In genomic region chr12:47576256-47576655, GRCh38 we compare ENCODE assay signal across 17 cellular contexts.
DNase-seq lines count a peak whose midpoint lies in the region; ATAC-seq, FAIRE-seq and TF ChIP-seq lines count a peak whose summit lies in the region.
"Had no signal": no experiment of that assay in that cellular context is flagged by ENCODE, and none has a peak within 500 bp of the region (broad histone marks: within the 10 kb centered on the region; RNA-seq: fewer than 3 reads in every experiment).

No MANE protein-coding gene starts in this region.

- H2BK15ac ChIP-seq in mesendoderm (replicated peaks; ENCODE audit: low read depth), result no peak overlapping the region

- intact Hi-C loops in GM12878 (cut with micrococcal nuclease; ENCODE audit: unreplicated experiment) (no loop called here), breast epithelium (cut with DNase I; ENCODE audit: low total_unique reads) (no loop called here), kidney (cut with DNase I) (no loop called here)

- H2BK120ac ChIP-seq in mesendoderm (ENCODE audit: low read depth, low read length), result no peak overlapping the region

- H3K56ac ChIP-seq in mesendoderm (ENCODE audit: low read length), result no peak overlapping the region

- H2BK5ac ChIP-seq in mesendoderm (ENCODE audit: low read length), result no peak overlapping the region

- peaks cover 2% of the 10 kb centered on the region for H3K27me3 Mint-ChIP-seq in activated CD4-positive, alpha-beta memory T cell treated with anti-CD3 and anti-CD28 coated beads, Interleukin-2, amount 10 ng/mL, durations not matched to agents 7 days and 5 days
- H3K27me3 Mint-ChIP-seq: activated CD4-positive, alpha-beta T cell treated with anti-CD3 and anti-CD28 coated beads, Interleukin-2, amount 10 ng/mL, durations not matched to agents 24 days and 14 days; activated naive CD4-positive, alpha-beta T cell treated with anti-CD3 and anti-CD28 coated beads, Interleukin-2, amount 50 U/mL, for 24 hours had no signal

- no peaks in the 10 kb centered on the region for H3K27me3 ChIP-seq in DND-41 (ENCODE audit: insufficient read depth, low read length, poor library complexity)
- no peaks in the 10 kb centered on the region for H3K27me3 ChIP-seq in GM12878 (replicated peaks in 1 of 2; ENCODE audit: control insufficient read depth in 2 of 2, insufficient read depth in 2 of 2, low read length in 1 of 2)
- no peaks in the 10 kb centered on the region for H3K27me3 ChIP-seq in mesendoderm (ENCODE audit: insufficient read depth, low read length, poor library complexity)
- no peaks in the 10 kb centered on the region for H3K27me3 ChIP-seq in breast epithelium
- H3K27me3 ChIP-seq: pancreas, transverse colon had no signal

- POLR2A ChIA-PET in GM12878 (lab: Charles Lee), result no interaction called here
- POLR2A ChIA-PET in activated CD4-positive, alpha-beta memory T cell treated with anti-CD3 and anti-CD28 coated beads, Interleukin-2, amount 10 ng/mL, durations not matched to agents 7 days and 5 days (lab: Charles Lee), result no interaction called here

- H4K20me1 ChIP-seq in DND-41 (ENCODE audit: insufficient read depth, low read length), result no peaks in the 10 kb centered on the region
- no peaks in the 10 kb centered on the region for H4K20me1 ChIP-seq in GM12878 (ENCODE audit: control insufficient read depth, insufficient read depth)

- BruUV-seq in GM12878 (replicated peaks; lab: Mats Ljungman, UMichigan), result no TSS peak

- TF ChIP-seq RAD21 in GM12878 (IDR thresholded peaks at IDR 0.05; ENCODE audit: insufficient read depth, low read depth, low read length), result no peak

- H3K9me3 ChIP-seq in DND-41 (ENCODE audit: insufficient read depth, low read length, severe bottlenecking) (no peaks in the 10 kb centered on the region), GM12878 (replicated peaks; ENCODE audit: control insufficient read depth, insufficient read depth, low read length) (no peaks in the 10 kb centered on the region), breast epithelium (no peaks in the 10 kb centered on the region), kidney (ENCODE audit: control insufficient read depth in 1 of 2, low read length in 2 of 2) (no peaks in the 10 kb centered on the region)
- H3K9me3 ChIP-seq: pancreas, transverse colon had no signal

- H4K8ac ChIP-seq in mesendoderm (ENCODE audit: low read depth, low read length), result no peak overlapping the region

- H3K23ac ChIP-seq in mesendoderm (ENCODE audit: low read length), result no peak overlapping the region

- H3K4me1 Mint-ChIP-seq in activated CD4-positive, alpha-beta memory T cell treated with anti-CD3 and anti-CD28 coated beads, Interleukin-2, amount 10 ng/mL, durations not matched to agents 7 days and 5 days, result peaks cover 9% of the 10 kb centered on the region

- H3K4me1 ChIP-seq in DND-41 (ENCODE audit: insufficient read depth, low read length) (no peaks in the 10 kb centered on the region), GM12878 (ENCODE audit: control insufficient read depth, insufficient read depth, low read length) (no peaks in the 10 kb centered on the region), mesendoderm (ENCODE audit: control insufficient read depth, low read depth, low read length) (no peaks in the 10 kb centered on the region), breast epithelium (no peaks in the 10 kb centered on the region), kidney (ENCODE audit: control insufficient read depth in 1 of 2, insufficient read depth in 1 of 2, low read depth in 1 of 2, low read length in 2 of 2) (no peaks in the 10 kb centered on the region)
- H3K4me1 ChIP-seq: pancreas had no signal

- SMC1A ChIA-PET in GM12878 (lab: Charles Lee; ENCODE audit: uncharacterized antibody, unreplicated experiment), result interaction anchor here (0.5 kb wide), 1 partner anchor 33 kb away, joined by 3 read pairs; no protein-coding TSS in a partner anchor

- H3K79me2 ChIP-seq in DND-41 (ENCODE audit: insufficient read depth, low read length), result no peaks in the 10 kb centered on the region
- H3K79me2 ChIP-seq in GM12878 (ENCODE audit: control insufficient read depth, insufficient read depth, low read length), result no peaks in the 10 kb centered on the region
- no peaks in the 10 kb centered on the region for H3K79me2 ChIP-seq in mesendoderm (ENCODE audit: control insufficient read depth, insufficient read depth, low read length)

- no peaks in the 10 kb centered on the region for H3K9me3 Mint-ChIP-seq in activated CD4-positive, alpha-beta memory T cell treated with anti-CD3 and anti-CD28 coated beads, Interleukin-2, amount 10 ng/mL, durations not matched to agents 7 days and 5 days
- H3K9me3 Mint-ChIP-seq: activated CD4-positive, alpha-beta T cell treated with anti-CD3 and anti-CD28 coated beads, Interleukin-2, amount 10 ng/mL, durations not matched to agents 24 days and 14 days; activated naive CD4-positive, alpha-beta T cell treated with anti-CD3 and anti-CD28 coated beads, Interleukin-2, amount 50 U/mL, for 24 hours had no signal

- no peak for TF ChIP-seq CTCF in DND-41 (IDR thresholded peaks at IDR 0.05; ENCODE audit: borderline replicate concordance, extremely low read depth, low read length, poor library complexity, severe bottlenecking)
- TF ChIP-seq CTCF in GM12878 (IDR thresholded peaks at IDR 0.05 in 2 of 3, conservative IDR thresholded peaks at IDR 0.05 in 1 of 3; ENCODE audit: control insufficient read depth in 2 of 3, extremely low read depth in 1 of 3, insufficient read depth in 1 of 3, low read depth in 3 of 3, low read length in 3 of 3), result no peak
- no peak for TF ChIP-seq CTCF in breast epithelium (IDR thresholded peaks at IDR 0.05)
- TF ChIP-seq CTCF in kidney (IDR thresholded peaks at IDR 0.05; ENCODE audit: borderline replicate concordance, extremely low read depth, insufficient read depth), result no peak

- DNase-seq in DND-41 (peak; percentile 7), NCI-H2107 (lab: John Stamatoyannopoulos, UW) (peak; percentile 33), GM12878 (ENCODE audit: low read depth, low spot score) (no peak), mesendoderm (peak; percentile 45), breast epithelium (ENCODE audit: low spot score in 2 of 2) (no peak), UCSD-AML1 (lab: John Stamatoyannopoulos, UW; ENCODE audit: unreplicated experiment) (no peak), kidney (no peak)
- no peak for DNase-seq in activated CD4-positive, alpha-beta memory T cell treated with anti-CD3 and anti-CD28 coated beads, Interleukin-2, amount 10 ng/mL, durations not matched to agents 7 days and 5 days
- DNase-seq: activated CD4-positive, alpha-beta T cell treated with anti-CD3 and anti-CD28 coated beads, Interleukin-2, amount 10 ng/mL, durations not matched to agents 24 days and 14 days; activated T-cell treated with anti-CD3 and anti-CD28 coated beads for 4 hours; effector CD4-positive, alpha-beta T cell; left cardiac atrium; OCI-M1; pancreas; T-helper 9 cell; transverse colon had no signal

- H3K27ac ChIP-seq in DND-41 (ENCODE audit: low read length) (no peak overlapping the region), GM12878 (ENCODE audit: control insufficient read depth, insufficient read depth) (no peak overlapping the region), mesendoderm (ENCODE audit: low read depth, low read length) (no peak overlapping the region), breast epithelium (no peak overlapping the region), kidney (ENCODE audit: low read depth in 2 of 2, low read length in 2 of 2) (no peak overlapping the region)
- H3K27ac ChIP-seq: pancreas, transverse colon had no signal

- no peak overlapping the region for H3K4me3 ChIP-seq in DND-41 (ENCODE audit: low read depth in 1 of 2, low read length in 2 of 2)
- H3K4me3 ChIP-seq in GM12878, result no peak overlapping the region
- no peak overlapping the region for H3K4me3 ChIP-seq in mesendoderm (ENCODE audit: low read length)
- no peak overlapping the region for H3K4me3 ChIP-seq in breast epithelium
- H3K4me3 ChIP-seq in kidney (ENCODE audit: low read length in 2 of 2), result no peak overlapping the region
- H3K4me3 ChIP-seq: pancreas, transverse colon had no signal

- TF ChIP-seq POLR2A in GM12878 (IDR thresholded peaks at IDR 0.05; ENCODE audit: low read depth, low read length) (no peak), breast epithelium (IDR thresholded peaks at IDR 0.05) (no peak)

- no peak for TF ChIP-seq EP300 in GM12878 (IDR thresholded peaks at IDR 0.05; ENCODE audit: borderline replicate concordance in 1 of 2, control insufficient read depth in 1 of 2, low read depth in 2 of 2, low read length in 2 of 2)

- CTCF ChIA-PET in GM12878 (lab: Yijun Ruan, JAX), result no interaction called here
- CTCF ChIA-PET in activated CD4-positive, alpha-beta memory T cell treated with anti-CD3 and anti-CD28 coated beads, Interleukin-2, amount 10 ng/mL, durations not matched to agents 7 days and 5 days (lab: Charles Lee), result no interaction called here

- H3K36me3 ChIP-seq in DND-41 (ENCODE audit: insufficient read depth, low read length) (no peaks in the 10 kb centered on the region), GM12878 (ENCODE audit: control insufficient read depth in 2 of 2, insufficient read depth in 2 of 2, low read length in 1 of 2) (no peaks in the 10 kb centered on the region), mesendoderm (ENCODE audit: control insufficient read depth, insufficient read depth, low read length) (no peaks in the 10 kb centered on the region), breast epithelium (no peaks in the 10 kb centered on the region), kidney (ENCODE audit: control insufficient read depth in 1 of 2, insufficient read depth in 2 of 2, low read length in 2 of 2) (no peaks in the 10 kb centered on the region)
- H3K36me3 ChIP-seq: pancreas, transverse colon had no signal

- H4K5ac ChIP-seq in mesendoderm (ENCODE audit: low read length), result no peak overlapping the region

- no peak overlapping the region for H3K4ac ChIP-seq in mesendoderm (ENCODE audit: low read depth, low read length)

- WGBS in GM12878 (ENCODE audit: insufficient coverage, insufficient replicate concordance, low lambda C conversion rate, missing lambda C conversion rate), result 57% methylated on average over 4 of the region's 4 CpGs
- no CpG with 5 or more reads among the region's 4 CpGs for WGBS in mesendoderm (ENCODE audit: extremely low coverage, insufficient coverage, low lambda C conversion rate)

- H3K18ac ChIP-seq in mesendoderm (ENCODE audit: low read length), result no peak overlapping the region

- H2AFZ ChIP-seq in DND-41 (ENCODE audit: low read depth, low read length), result no peak overlapping the region
- H2AFZ ChIP-seq in GM12878 (ENCODE audit: control insufficient read depth, low read depth, low read length), result no peak overlapping the region

- ATAC-seq in DND-41 (ENCODE audit: insufficient read depth, low read depth) (no peak), GM12878 (no peak)
- ATAC-seq: left cardiac atrium, pancreas had no signal

- no peak overlapping the region for H3K9ac ChIP-seq in DND-41 (ENCODE audit: low read depth, low read length)
- no peak overlapping the region for H3K9ac ChIP-seq in GM12878 (ENCODE audit: control insufficient read depth, insufficient read depth, low read length)
- no peak overlapping the region for H3K9ac ChIP-seq in mesendoderm (ENCODE audit: low read length)
- H3K9ac ChIP-seq in kidney (ENCODE audit: low read length in 2 of 2), result no peak overlapping the region

- H3K4me2 ChIP-seq in DND-41 (ENCODE audit: insufficient read depth, low read length) (no peak overlapping the region), GM12878 (ENCODE audit: control insufficient read depth, insufficient read depth) (no peak overlapping the region), mesendoderm (ENCODE audit: low read length) (no peak overlapping the region)

- FAIRE-seq in GM12878 (lab: Jason Lieb, UNC) (no peak), kidney (lab: Jason Lieb, UNC) (no peak)
- FAIRE-seq: pancreas had no signal

- in situ Hi-C loops in GM12878 (cut with MboI), result no loop called here

- no peak overlapping the region for H3K4me3 Mint-ChIP-seq in activated CD4-positive, alpha-beta memory T cell treated with anti-CD3 and anti-CD28 coated beads, Interleukin-2, amount 10 ng/mL, durations not matched to agents 7 days and 5 days
- H3K4me3 Mint-ChIP-seq: activated CD4-positive, alpha-beta T cell treated with anti-CD3 and anti-CD28 coated beads, Interleukin-2, amount 10 ng/mL, durations not matched to agents 24 days and 14 days; activated naive CD4-positive, alpha-beta T cell treated with anti-CD3 and anti-CD28 coated beads, Interleukin-2, amount 50 U/mL, for 24 hours had no signal

- no peaks in the 10 kb centered on the region for H3K79me1 ChIP-seq in mesendoderm (ENCODE audit: low read length)

- H3K27ac Mint-ChIP-seq in activated CD4-positive, alpha-beta memory T cell treated with anti-CD3 and anti-CD28 coated beads, Interleukin-2, amount 10 ng/mL, durations not matched to agents 7 days and 5 days, result no peak overlapping the region
- H3K27ac Mint-ChIP-seq: activated CD4-positive, alpha-beta T cell treated with anti-CD3 and anti-CD28 coated beads, Interleukin-2, amount 10 ng/mL, durations not matched to agents 24 days and 14 days had no signal

- RAD21 ChIA-PET in GM12878 (lab: Charles Lee; ENCODE audit: unreplicated experiment), result no interaction called here

- no peak overlapping the region for H2AK5ac ChIP-seq in mesendoderm (ENCODE audit: low read length)

- H3K36me3 Mint-ChIP-seq in activated CD4-positive, alpha-beta memory T cell treated with anti-CD3 and anti-CD28 coated beads, Interleukin-2, amount 10 ng/mL, durations not matched to agents 7 days and 5 days (ENCODE audit: low read depth), result no peaks in the 10 kb centered on the region
- H3K36me3 Mint-ChIP-seq: activated naive CD4-positive, alpha-beta T cell treated with anti-CD3 and anti-CD28 coated beads, Interleukin-2, amount 50 U/mL, for 24 hours had no signal

Comparison
In these comparisons a context has a peak if more than half of its experiments do, and no peak if none do; other contexts are left out.
1. DNase-seq: peak in DND-41 (single experiment), NCI-H2107 (single experiment) and mesendoderm (single experiment); none in GM12878 (single experiment), breast epithelium (0 of 2), UCSD-AML1 (single experiment), activated CD4-positive, alpha-beta memory T cell treated with anti-CD3 and anti-CD28 coated beads, Interleukin-2, amount 10 ng/mL, durations not matched to agents 7 days and 5 days (single experiment) and kidney (single experiment).